In genomic region chr20:62064788-62065668, GRCh38 we compare ENCODE assay signal across 8 cellular contexts. TPM values are rescaled to one million over a fixed set of nuclear protein-coding genes. Genes with fewer than 3 reads are reported as not detected.
DNase-seq lines count a peak whose midpoint lies in the region; ATAC-seq and TF ChIP-seq lines count a peak whose summit lies in the region.

No MANE protein-coding gene starts in this region.

- TF ChIP-seq POLR2A in Peyer's patch (IDR thresholded peaks at IDR 0.05) (no peak), esophagus muscularis mucosa (IDR thresholded peaks at IDR 0.05; ENCODE audit: low read depth) (no peak), ovary (IDR thresholded peaks at IDR 0.05) (no peak)

- H3K4me3 Mint-ChIP-seq in activated T-helper 1 cell treated with anti-CD3 and anti-CD28 coated beads, Interleukin-12 subunit alpha, Interleukin-12 subunit beta, Interleukin-2, Interleukin-4 antibody, amounts not matched to agents 30 ng/mL and 10 ng/mL and 1 ng/mL, durations not matched to agents 14 hours and 24 hours and 36 hours = no peak overlapping the region

- peaks cover 2% of the 10 kb centered on the region for H3K27me3 Mint-ChIP-seq in activated T-helper 1 cell treated with anti-CD3 and anti-CD28 coated beads, Interleukin-12 subunit alpha, Interleukin-12 subunit beta, Interleukin-2, Interleukin-4 antibody, amounts not matched to agents 30 ng/mL and 10 ng/mL and 1 ng/mL, durations not matched to agents 14 hours and 24 hours and 36 hours (ENCODE audit: insufficient read depth)

- H3K9me3 ChIP-seq in Peyer's patch = no peaks in the 10 kb centered on the region
- H3K9me3 ChIP-seq in esophagus muscularis mucosa = no peaks in the 10 kb centered on the region
- H3K9me3 ChIP-seq in ovary = no peaks in the 10 kb centered on the region

- peaks cover 5% of the 10 kb centered on the region for H3K36me3 Mint-ChIP-seq in activated T-helper 1 cell treated with anti-CD3 and anti-CD28 coated beads, Interleukin-12 subunit alpha, Interleukin-12 subunit beta, Interleukin-2, Interleukin-4 antibody, amounts not matched to agents 30 ng/mL and 10 ng/mL and 1 ng/mL, durations not matched to agents 14 hours and 24 hours and 36 hours (ENCODE audit: low read depth)

- TF ChIP-seq CTCF in GM13977 (IDR thresholded peaks at IDR 0.05; ENCODE audit: extremely low read depth, insufficient read depth, missing control alignments) (no peak), Peyer's patch (IDR thresholded peaks at IDR 0.05) (no peak), esophagus muscularis mucosa (IDR thresholded peaks at IDR 0.05) (no peak), ovary (IDR thresholded peaks at IDR 0.05) (no peak)

- in situ Hi-C loops in GM13977 (cut with MboI; ENCODE audit: low pct_unique_long_range_greater_than_20kb, low sequenced_read_pairs, unreplicated experiment) = no loop called here

- H3K36me3 ChIP-seq in Peyer's patch (peaks cover 0 to 4% (median 0%) of the 10 kb centered on the region in 3 donors), esophagus muscularis mucosa (no peaks in the 10 kb centered on the region), ovary (no peaks in the 10 kb centered on the region)

- ATAC-seq in HG02798 (IDR thresholded peaks at IDR 0.05; ENCODE audit: poor library complexity, unreplicated experiment) = peak; percentile 18

- intact Hi-C loops in esophagus muscularis mucosa (cut with DNase I) (loop anchor here (5.0 kb wide), 2 partner anchors 43 to 72 kb away; no protein-coding TSS in a partner anchor), ovary (cut with DNase I) (loop anchor here (5.0 to 10.0 kb wide), 5 partner anchors 38 to 322 kb away; partner anchors contain the start of genes PSMA7 (in 1 of the 4), RPS21 (in 1 of the 4) and SS18L1 (in 1 of the 4))
- intact Hi-C loops in activated T-helper 1 cell treated with anti-CD3 and anti-CD28 coated beads, Interleukin-12 subunit alpha, Interleukin-12 subunit beta, Interleukin-2, Interleukin-4 antibody, amounts not matched to agents 30 ng/mL and 10 ng/mL and 1 ng/mL, durations not matched to agents 14 hours and 24 hours and 36 hours (cut with micrococcal nuclease) = loop anchor here (5.0 to 10.0 kb wide), 3 partner anchors 237 to 860 kb away; partner anchors contain the start of genes ADRM1, DIDO1 and MRGBP

- H3K9me3 Mint-ChIP-seq in activated T-helper 1 cell treated with anti-CD3 and anti-CD28 coated beads, Interleukin-12 subunit alpha, Interleukin-12 subunit beta, Interleukin-2, Interleukin-4 antibody, amounts not matched to agents 30 ng/mL and 10 ng/mL and 1 ng/mL, durations not matched to agents 14 hours and 24 hours and 36 hours = no peaks in the 10 kb centered on the region

- peak overlapping the region; percentile 57 to 97 (median 84) for H3K27ac ChIP-seq in Peyer's patch
- H3K27ac ChIP-seq in esophagus muscularis mucosa (replicated peaks in 1 of 4) = peak overlapping the region; percentile 75 to 93 (median 87)
- peak overlapping the region in 1 of 2 donors; percentile 44 for H3K27ac ChIP-seq in ovary

- H3K4me1 Mint-ChIP-seq in activated T-helper 1 cell treated with anti-CD3 and anti-CD28 coated beads, Interleukin-12 subunit alpha, Interleukin-12 subunit beta, Interleukin-2, Interleukin-4 antibody, amounts not matched to agents 30 ng/mL and 10 ng/mL and 1 ng/mL, durations not matched to agents 14 hours and 24 hours and 36 hours (ENCODE audit: low read depth) = peaks cover 46% of the 10 kb centered on the region

- H3K4me3 ChIP-seq in Peyer's patch (peak overlapping the region; percentile 63 to 91 (median 70)), esophagus muscularis mucosa (peak overlapping the region; percentile 67 to 86 (median 74)), ovary (peak overlapping the region; percentile 47)

- TF ChIP-seq EP300 in esophagus muscularis mucosa (IDR thresholded peaks at IDR 0.05) (no peak), ovary (IDR thresholded peaks at IDR 0.05) (no peak)

- H3K27me3 ChIP-seq in Peyer's patch (no peaks in the 10 kb centered on the region), esophagus muscularis mucosa (no peaks in the 10 kb centered on the region), ovary (no peaks in the 10 kb centered on the region)

- peak; percentile 81 for DNase-seq in 8988T
- peak; percentile 74 for DNase-seq in GM13977 (ENCODE audit: low spot score)
- DNase-seq in Peyer's patch = peak in 1 of 3 donors; percentile 57
- DNase-seq in esophagus muscularis mucosa (ENCODE audit: extremely low spot score) = no peak
- DNase-seq in ovary = peak in 4 of 5 donors; percentile 35 to 61 (median 53)
- DNase-seq in activated T-helper 1 cell treated with anti-CD3 and anti-CD28 coated beads, Interleukin-12 subunit alpha, Interleukin-12 subunit beta, Interleukin-2, Interleukin-4 antibody, amounts not matched to agents 30 ng/mL and 10 ng/mL and 1 ng/mL, durations not matched to agents 14 hours and 24 hours and 36 hours (ENCODE audit: low spot score) = no peak
- no peak for DNase-seq in DMS114 treated with DMSO at 0.1 percent for 48 hours (lab: John Stamatoyannopoulos, UW; ENCODE audit: unreplicated experiment)

- H3K4me1 ChIP-seq in Peyer's patch (peaks cover 15 to 54% (median 17%) of the 10 kb centered on the region in 4 donors), esophagus muscularis mucosa (peaks cover 36 to 48% (median 40%) of the 10 kb centered on the region in 4 donors), ovary (ENCODE audit: insufficient read depth) (peaks cover 21% of the 10 kb centered on the region)

- H3K27ac Mint-ChIP-seq in activated T-helper 1 cell treated with anti-CD3 and anti-CD28 coated beads, Interleukin-12 subunit alpha, Interleukin-12 subunit beta, Interleukin-2, Interleukin-4 antibody, amounts not matched to agents 30 ng/mL and 10 ng/mL and 1 ng/mL, durations not matched to agents 14 hours and 24 hours and 36 hours = no peak overlapping the region

- WGBS in esophagus muscularis mucosa = 0% methylated on average over 5 of the region's 162 CpGs
- WGBS in ovary, 3 donors = 0 to 1% (median 1%) methylated on average over 19 to 134 of the region's 162 CpGs

RNA-seq across cellular contexts. Expression of gene TAF4, which starts 0.7 kb away (rescaled TPM):
- 10 to 100 TPM; 18.9 to 93.5 (median 31.0) TPM for total RNA-seq in Peyer's patch
- total RNA-seq in esophagus muscularis mucosa = 10 to 100 TPM; 12.0 to 19.9 (median 16.2) TPM
- total RNA-seq in ovary = 10 to 100 TPM; 15.6 to 34.7 (median 28.1) TPM
- polyA plus RNA-seq in ovary = 10 to 100 TPM in 1 of 2 donors, 1 to 10 TPM in 1; 9.3 to 14.2 TPM
- 26.3 and 28.3 TPM in 2 replicates for total RNA-seq in activated T-helper 1 cell treated with anti-CD3 and anti-CD28 coated beads, Interleukin-12 subunit alpha, Interleukin-12 subunit beta, Interleukin-2, Interleukin-4 antibody, amounts not matched to agents 30 ng/mL and 10 ng/mL and 1 ng/mL, durations not matched to agents 14 hours and 24 hours and 36 hours

RNA-seq across cellular contexts. Expression of gene LSM14B, which starts 57.2 kb away (rescaled TPM):
- total RNA-seq in Peyer's patch (10 to 100 TPM; 27.1 to 35.5 (median 33.3) TPM), esophagus muscularis mucosa (10 to 100 TPM; 24.9 to 38.8 (median 32.4) TPM), ovary (10 to 100 TPM; 21.5 to 62.2 (median 56.1) TPM)
- 10 to 100 TPM; 21.7 to 39.8 TPM for polyA plus RNA-seq in ovary
- 39.6 and 43.2 TPM in 2 replicates for total RNA-seq in activated T-helper 1 cell treated with anti-CD3 and anti-CD28 coated beads, Interleukin-12 subunit alpha, Interleukin-12 subunit beta, Interleukin-2, Interleukin-4 antibody, amounts not matched to agents 30 ng/mL and 10 ng/mL and 1 ng/mL, durations not matched to agents 14 hours and 24 hours and 36 hours

Comparison
In these comparisons a context has a peak if more than half of its experiments do, and no peak if none do; other contexts are left out.
1. DNase-seq: peak in 8988T (single experiment), GM13977 (single experiment) and ovary (4 of 5); none in esophagus muscularis mucosa (single experiment), activated T-helper 1 cell treated with anti-CD3 and anti-CD28 coated beads, Interleukin-12 subunit alpha, Interleukin-12 subunit beta, Interleukin-2, Interleukin-4 antibody, amounts not matched to agents 30 ng/mL and 10 ng/mL and 1 ng/mL, durations not matched to agents 14 hours and 24 hours and 36 hours (single experiment) and DMS114 treated with DMSO at 0.1 percent for 48 hours (single experiment).
2. Peak in every context shown above with its lines, with median percentiles within 50 percentile points of each other: H3K4me3 ChIP-seq.